In genomic region chr14:74333909-74334308, GRCh38 we compare ENCODE assay signal across 16 cellular contexts. TPM values are rescaled to one million over a fixed set of nuclear protein-coding genes. Genes with fewer than 3 reads are reported as not detected.
DNase-seq lines count a peak whose midpoint lies in the region; ATAC-seq and TF ChIP-seq lines count a peak whose summit lies in the region.
"Had no signal": no experiment of that assay in that cellular context is flagged by ENCODE, and none has a peak within 500 bp of the region (broad histone marks: within the 10 kb centered on the region; RNA-seq: fewer than 3 reads in every experiment).

No MANE protein-coding gene starts in this region.

- no peaks in the 10 kb centered on the region for H3K79me2 ChIP-seq in GM23248 (ENCODE audit: insufficient read depth)

- H3K9me3 ChIP-seq in GM23248 (ENCODE audit: low read depth) (no peaks in the 10 kb centered on the region), adipocyte (ENCODE audit: control insufficient read depth, low read length) (no peaks in the 10 kb centered on the region), tibial nerve (no peaks in the 10 kb centered on the region)

- H3K4me1 ChIP-seq in GM23248 (ENCODE audit: insufficient read depth) = no peaks in the 10 kb centered on the region
- no peaks in the 10 kb centered on the region for H3K4me1 ChIP-seq in adipocyte (ENCODE audit: control insufficient read depth, insufficient read depth, low read length)
- H3K4me1 ChIP-seq in tibial nerve = no peaks in the 10 kb centered on the region

- H3K4me2 ChIP-seq in GM23248 (ENCODE audit: unreplicated experiment) = no peak overlapping the region

- TF ChIP-seq CTCF in fibroblast of pulmonary artery (IDR thresholded peaks at IDR 0.05; ENCODE audit: low read length, missing control alignments) (no peak), tibial nerve (IDR thresholded peaks at IDR 0.05) (no peak)

- WGBS in GM23248 (ENCODE audit: low coverage in 1 of 2, low lambda C conversion rate in 2 of 2, missing lambda C conversion rate in 2 of 2), 2 experiments = 53 to 58% methylated on average over 4 of the region's 4 CpGs
- 68 to 79% methylated on average over 4 of the region's 4 CpGs for WGBS in tibial nerve, 2 donors

- ATAC-seq in HG02885 (IDR thresholded peaks at IDR 0.05; ENCODE audit: poor library complexity, unreplicated experiment) = no peak
- ATAC-seq: Panc1, T-cell, WTC11 had no signal

- no peak for TF ChIP-seq EP300 in tibial nerve (IDR thresholded peaks at IDR 0.05)

- DNase-seq in GM23248 = peak; percentile 81
- peak; percentile 64 for DNase-seq in adipocyte (ENCODE audit: low read depth)
- DNase-seq in fibroblast of pulmonary artery (ENCODE audit: low read depth) = peak; percentile 58
- DNase-seq in stromal cell of bone marrow (ENCODE audit: low read depth) = peak; percentile 15
- DNase-seq in HPDE6-E6E7 (ENCODE audit: extremely low spot score) = no peak
- no peak for DNase-seq in tibial nerve (ENCODE audit: low spot score in 2 of 2)
- DNase-seq: activated gamma-delta T cell treated with Interleukin-2 at 50 U/mL for 16 hours, endodermal cell, NCI-H2081, NCI-H69, T-cell had no signal

- H3K4me3 ChIP-seq in GM23248 (no peak overlapping the region), adipocyte (ENCODE audit: low read length) (no peak overlapping the region), fibroblast of pulmonary artery (replicated peaks; ENCODE audit: low read depth, low read length) (no peak overlapping the region), tibial nerve (no peak overlapping the region)

- no peaks in the 10 kb centered on the region for H4K20me1 ChIP-seq in GM23248 (ENCODE audit: insufficient read depth)

- no peak for TF ChIP-seq POLR2A in tibial nerve (IDR thresholded peaks at IDR 0.05)

- H3K27me3 ChIP-seq in GM23248 (replicated peaks; ENCODE audit: insufficient read depth) = peaks cover 27% of the 10 kb centered on the region
- peaks cover 38% of the 10 kb centered on the region for H3K27me3 ChIP-seq in adipocyte (replicated peaks; ENCODE audit: control insufficient read depth, insufficient read depth, low read length)
- no peaks in the 10 kb centered on the region for H3K27me3 ChIP-seq in tibial nerve

- H3K27ac ChIP-seq in GM23248 = no peak overlapping the region
- H3K27ac ChIP-seq in tibial nerve = no peak overlapping the region

- in situ Hi-C loops in GM23248 (cut with MboI) = no loop called here

- H3K9ac ChIP-seq in GM23248 (no peak overlapping the region), adipocyte (ENCODE audit: low read length) (no peak overlapping the region)

- H3K36me3 ChIP-seq in GM23248 (ENCODE audit: low read depth) (no peaks in the 10 kb centered on the region), adipocyte (ENCODE audit: control insufficient read depth, insufficient read depth, low read length, severe bottlenecking) (no peaks in the 10 kb centered on the region), tibial nerve (no peaks in the 10 kb centered on the region)

- H2AFZ ChIP-seq in GM23248 = no peak overlapping the region

- H3K9me2 ChIP-seq in GM23248 (ENCODE audit: insufficient read depth) = no peaks in the 10 kb centered on the region

- H3F3A ChIP-seq in GM23248 (ENCODE audit: insufficient read depth) = no peaks in the 10 kb centered on the region

RNA-seq across cellular contexts. Expression of gene VRTN, which starts 14.4 kb away (rescaled TPM):
- total RNA-seq in GM23248 (2014; rRNA removed; shearing (Covaris generic)) = not detected in 2 replicates
- polyA plus RNA-seq in GM23248 (2016; fragmentation: Nextera tagmentation; extraction: Ambion mirVana) = not detected in 2 replicates
- total RNA-seq in tibial nerve = not detected
- total RNA-seq: cardiac septum, G401 had no signal

RNA-seq across cellular contexts. Expression of gene ABCD4, which starts 31.2 kb away (rescaled TPM):
- 22.3 and 24.1 TPM in 2 replicates for total RNA-seq in GM23248 (2014; rRNA removed; shearing (Covaris generic))
- polyA plus RNA-seq in GM23248 (2016; fragmentation: Nextera tagmentation; extraction: Ambion mirVana) = 26.3 and 27.7 TPM in 2 replicates
- 10 to 100 TPM; 66.0 to 80.6 (median 73.3) TPM for total RNA-seq in tibial nerve

Comparison
In these comparisons a context has a peak if more than half of its experiments do, and no peak if none do; other contexts are left out.
1. DNase-seq: peak in GM23248 (single experiment), adipocyte (single experiment), fibroblast of pulmonary artery (single experiment) and stromal cell of bone marrow (single experiment); none in HPDE6-E6E7 (single experiment) and tibial nerve (0 of 2).